Comparison of ENCODE assay signal across 1 cellular context in the genomic region with DNA sequence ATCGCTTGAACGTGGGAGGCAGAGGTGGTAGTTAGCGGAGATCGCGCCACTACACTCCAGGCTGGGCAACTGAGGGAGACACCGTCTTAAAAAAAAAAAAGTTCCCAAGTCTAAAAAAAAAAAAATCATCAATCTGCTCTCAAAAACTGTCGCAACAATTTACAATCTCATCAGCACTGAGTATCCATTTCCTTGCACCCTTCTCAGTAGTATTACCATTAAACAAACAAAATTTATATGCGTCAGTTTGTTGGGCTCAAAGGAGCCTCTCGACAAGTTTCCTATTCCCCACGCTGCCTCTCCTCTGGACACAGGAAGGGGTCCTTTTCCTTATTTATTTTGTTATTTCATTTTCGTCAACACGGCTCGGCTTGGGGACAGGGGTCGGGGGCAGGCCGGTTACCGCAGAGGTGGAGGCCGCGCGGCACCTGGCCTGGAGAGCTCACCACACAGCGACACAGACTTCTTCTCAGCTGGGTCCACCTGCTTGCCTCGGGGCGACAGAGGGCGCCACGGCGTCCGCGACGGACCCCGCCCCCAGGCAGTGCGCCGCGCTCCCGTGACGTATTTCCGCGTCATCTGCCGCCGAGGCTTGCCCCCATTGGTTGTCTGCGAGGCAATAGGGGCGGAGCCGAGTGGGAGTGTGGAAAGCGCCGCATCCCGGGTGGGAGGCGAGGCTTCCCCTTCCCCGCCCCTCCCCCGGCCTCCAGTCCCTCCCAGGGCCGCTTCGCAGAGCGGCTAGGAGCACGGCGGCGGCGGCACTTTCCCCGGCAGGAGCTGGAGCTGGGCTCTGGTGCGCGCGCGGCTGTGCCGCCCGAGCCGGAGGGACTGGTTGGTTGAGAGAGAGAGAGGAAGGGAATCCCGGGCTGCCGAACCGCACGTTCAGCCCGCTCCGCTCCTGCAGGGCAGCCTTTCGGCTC.
TF ChIP-seq lines count a peak whose summit lies in the region.

A gene (plus strand): TSS at position 709 of the 920 bp plus-strand sequence. CDS start 436 bp downstream, outside the sequence.

TF ChIP-seq in HepG2, 621 proteins besides CTCF, POLR2A, EP300 and RAD21 (continued from another document and continues in another):
- TF ChIP-seq, protein P1, sequence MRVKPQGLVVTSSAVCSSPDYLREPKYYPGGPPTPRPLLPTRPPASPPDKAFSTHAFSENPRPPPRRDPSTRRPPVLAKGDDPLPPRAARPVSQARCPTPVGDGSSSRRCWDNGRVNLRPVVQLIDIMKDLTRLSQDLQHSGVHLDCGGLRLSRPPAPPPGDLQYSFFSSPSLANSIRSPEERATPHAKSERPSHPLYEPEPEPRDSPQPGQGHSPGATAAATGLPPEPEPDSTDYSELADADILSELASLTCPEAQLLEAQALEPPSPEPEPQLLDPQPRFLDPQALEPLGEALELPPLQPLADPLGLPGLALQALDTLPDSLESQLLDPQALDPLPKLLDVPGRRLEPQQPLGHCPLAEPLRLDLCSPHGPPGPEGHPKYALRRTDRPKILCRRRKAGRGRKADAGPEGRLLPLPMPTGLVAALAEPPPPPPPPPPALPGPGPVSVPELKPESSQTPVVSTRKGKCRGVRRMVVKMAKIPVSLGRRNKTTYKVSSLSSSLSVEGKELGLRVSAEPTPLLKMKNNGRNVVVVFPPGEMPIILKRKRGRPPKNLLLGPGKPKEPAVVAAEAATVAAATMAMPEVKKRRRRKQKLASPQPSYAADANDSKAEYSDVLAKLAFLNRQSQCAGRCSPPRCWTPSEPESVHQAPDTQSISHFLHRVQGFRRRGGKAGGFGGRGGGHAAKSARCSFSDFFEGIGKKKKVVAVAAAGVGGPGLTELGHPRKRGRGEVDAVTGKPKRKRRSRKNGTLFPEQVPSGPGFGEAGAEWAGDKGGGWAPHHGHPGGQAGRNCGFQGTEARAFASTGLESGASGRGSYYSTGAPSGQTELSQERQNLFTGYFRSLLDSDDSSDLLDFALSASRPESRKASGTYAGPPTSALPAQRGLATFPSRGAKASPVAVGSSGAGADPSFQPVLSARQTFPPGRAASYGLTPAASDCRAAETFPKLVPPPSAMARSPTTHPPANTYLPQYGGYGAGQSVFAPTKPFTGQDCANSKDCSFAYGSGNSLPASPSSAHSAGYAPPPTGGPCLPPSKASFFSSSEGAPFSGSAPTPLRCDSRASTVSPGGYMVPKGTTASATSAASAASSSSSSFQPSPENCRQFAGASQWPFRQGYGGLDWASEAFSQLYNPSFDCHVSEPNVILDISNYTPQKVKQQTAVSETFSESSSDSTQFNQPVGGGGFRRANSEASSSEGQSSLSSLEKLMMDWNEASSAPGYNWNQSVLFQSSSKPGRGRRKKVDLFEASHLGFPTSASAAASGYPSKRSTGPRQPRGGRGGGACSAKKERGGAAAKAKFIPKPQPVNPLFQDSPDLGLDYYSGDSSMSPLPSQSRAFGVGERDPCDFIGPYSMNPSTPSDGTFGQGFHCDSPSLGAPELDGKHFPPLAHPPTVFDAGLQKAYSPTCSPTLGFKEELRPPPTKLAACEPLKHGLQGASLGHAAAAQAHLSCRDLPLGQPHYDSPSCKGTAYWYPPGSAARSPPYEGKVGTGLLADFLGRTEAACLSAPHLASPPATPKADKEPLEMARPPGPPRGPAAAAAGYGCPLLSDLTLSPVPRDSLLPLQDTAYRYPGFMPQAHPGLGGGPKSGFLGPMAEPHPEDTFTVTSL (CRISPR knock-in tag; IDR thresholded peaks at IDR 0.05; ENCODE audit: borderline replicate concordance), result no peak
- TF ChIP-seq ARNT (IDR thresholded peaks at IDR 0.05) (no peak), ZNF557 (CRISPR knock-in tag; IDR thresholded peaks at IDR 0.05) (no peak), ZNF431 (CRISPR knock-in tag; IDR thresholded peaks at IDR 0.05; ENCODE audit: borderline replicate concordance, low read depth) (peak; percentile 79; the same call in 1 of the 2 replicates), ZSCAN9 (CRISPR knock-in tag; IDR thresholded peaks at IDR 0.05; ENCODE audit: borderline replicate concordance) (peak; percentile 38; the same call in 1 of the 2 replicates), ZNF383 (CRISPR knock-in tag; IDR thresholded peaks at IDR 0.05; ENCODE audit: borderline replicate concordance) (no peak), ZNF724P (CRISPR knock-in tag; IDR thresholded peaks at IDR 0.05; ENCODE audit: borderline replicate concordance) (no peak), KDM2A (CRISPR knock-in tag; IDR thresholded peaks at IDR 0.05; ENCODE audit: borderline replicate concordance, low read depth) (peak; percentile 95), RCOR2 (CRISPR knock-in tag; IDR thresholded peaks at IDR 0.05) (no peak), PRMT3 (CRISPR knock-in tag; IDR thresholded peaks at IDR 0.05; ENCODE audit: borderline replicate concordance, low read depth) (0 out of 2 replicates have a peak, but pooled peaks have one; percentile 80), XRCC5 (optimal IDR thresholded peaks at IDR 0.05; ENCODE audit: low read length) (peak; percentile 80), CAMTA2 (CRISPR knock-in tag; IDR thresholded peaks at IDR 0.05; ENCODE audit: borderline replicate concordance) (no peak; the same call in 1 of the 2 replicates), HHEX (CRISPR knock-in tag; IDR thresholded peaks at IDR 0.05) (no peak), NFKBIZ (CRISPR knock-in tag; IDR thresholded peaks at IDR 0.05) (peak; percentile 46; the same call in 1 of the 2 replicates), HDAC2 (CRISPR knock-in tag; IDR thresholded peaks at IDR 0.05) (peak; percentile 84), GPN1 (CRISPR knock-in tag; IDR thresholded peaks at IDR 0.05; ENCODE audit: borderline replicate concordance) (no peak; the same call in 1 of the 2 replicates), SNRNP70 (IDR thresholded peaks at IDR 0.05; ENCODE audit: low read depth, low read length) (no peak)
- TF ChIP-seq, protein P2, sequence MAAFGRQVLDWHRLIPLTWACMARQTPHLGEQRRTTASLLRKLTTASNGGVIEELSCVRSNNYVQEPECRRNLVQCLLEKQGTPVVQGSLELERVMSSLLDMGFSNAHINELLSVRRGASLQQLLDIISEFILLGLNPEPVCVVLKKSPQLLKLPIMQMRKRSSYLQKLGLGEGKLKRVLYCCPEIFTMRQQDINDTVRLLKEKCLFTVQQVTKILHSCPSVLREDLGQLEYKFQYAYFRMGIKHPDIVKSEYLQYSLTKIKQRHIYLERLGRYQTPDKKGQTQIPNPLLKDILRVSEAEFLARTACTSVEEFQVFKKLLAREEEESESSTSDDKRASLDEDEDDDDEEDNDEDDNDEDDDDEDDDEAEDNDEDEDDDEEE (CRISPR knock-in tag; IDR thresholded peaks at IDR 0.05), result 0 out of 2 replicates have a peak, but pooled peaks have one; percentile 11
- TF ChIP-seq, protein P3, sequence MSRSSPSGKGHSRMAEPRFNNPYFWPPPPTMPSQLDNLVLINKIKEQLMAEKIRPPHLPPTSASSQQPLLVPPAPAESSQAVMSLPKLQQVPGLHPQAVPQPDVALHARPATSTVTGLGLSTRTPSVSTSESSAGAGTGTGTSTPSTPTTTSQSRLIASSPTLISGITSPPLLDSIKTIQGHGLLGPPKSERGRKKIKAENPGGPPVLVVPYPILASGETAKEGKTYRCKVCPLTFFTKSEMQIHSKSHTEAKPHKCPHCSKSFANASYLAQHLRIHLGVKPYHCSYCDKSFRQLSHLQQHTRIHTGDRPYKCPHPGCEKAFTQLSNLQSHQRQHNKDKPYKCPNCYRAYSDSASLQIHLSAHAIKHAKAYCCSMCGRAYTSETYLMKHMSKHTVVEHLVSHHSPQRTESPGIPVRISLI (CRISPR knock-in tag; IDR thresholded peaks at IDR 0.05; ENCODE audit: borderline replicate concordance), result no peak
- TF ChIP-seq, protein P4, sequence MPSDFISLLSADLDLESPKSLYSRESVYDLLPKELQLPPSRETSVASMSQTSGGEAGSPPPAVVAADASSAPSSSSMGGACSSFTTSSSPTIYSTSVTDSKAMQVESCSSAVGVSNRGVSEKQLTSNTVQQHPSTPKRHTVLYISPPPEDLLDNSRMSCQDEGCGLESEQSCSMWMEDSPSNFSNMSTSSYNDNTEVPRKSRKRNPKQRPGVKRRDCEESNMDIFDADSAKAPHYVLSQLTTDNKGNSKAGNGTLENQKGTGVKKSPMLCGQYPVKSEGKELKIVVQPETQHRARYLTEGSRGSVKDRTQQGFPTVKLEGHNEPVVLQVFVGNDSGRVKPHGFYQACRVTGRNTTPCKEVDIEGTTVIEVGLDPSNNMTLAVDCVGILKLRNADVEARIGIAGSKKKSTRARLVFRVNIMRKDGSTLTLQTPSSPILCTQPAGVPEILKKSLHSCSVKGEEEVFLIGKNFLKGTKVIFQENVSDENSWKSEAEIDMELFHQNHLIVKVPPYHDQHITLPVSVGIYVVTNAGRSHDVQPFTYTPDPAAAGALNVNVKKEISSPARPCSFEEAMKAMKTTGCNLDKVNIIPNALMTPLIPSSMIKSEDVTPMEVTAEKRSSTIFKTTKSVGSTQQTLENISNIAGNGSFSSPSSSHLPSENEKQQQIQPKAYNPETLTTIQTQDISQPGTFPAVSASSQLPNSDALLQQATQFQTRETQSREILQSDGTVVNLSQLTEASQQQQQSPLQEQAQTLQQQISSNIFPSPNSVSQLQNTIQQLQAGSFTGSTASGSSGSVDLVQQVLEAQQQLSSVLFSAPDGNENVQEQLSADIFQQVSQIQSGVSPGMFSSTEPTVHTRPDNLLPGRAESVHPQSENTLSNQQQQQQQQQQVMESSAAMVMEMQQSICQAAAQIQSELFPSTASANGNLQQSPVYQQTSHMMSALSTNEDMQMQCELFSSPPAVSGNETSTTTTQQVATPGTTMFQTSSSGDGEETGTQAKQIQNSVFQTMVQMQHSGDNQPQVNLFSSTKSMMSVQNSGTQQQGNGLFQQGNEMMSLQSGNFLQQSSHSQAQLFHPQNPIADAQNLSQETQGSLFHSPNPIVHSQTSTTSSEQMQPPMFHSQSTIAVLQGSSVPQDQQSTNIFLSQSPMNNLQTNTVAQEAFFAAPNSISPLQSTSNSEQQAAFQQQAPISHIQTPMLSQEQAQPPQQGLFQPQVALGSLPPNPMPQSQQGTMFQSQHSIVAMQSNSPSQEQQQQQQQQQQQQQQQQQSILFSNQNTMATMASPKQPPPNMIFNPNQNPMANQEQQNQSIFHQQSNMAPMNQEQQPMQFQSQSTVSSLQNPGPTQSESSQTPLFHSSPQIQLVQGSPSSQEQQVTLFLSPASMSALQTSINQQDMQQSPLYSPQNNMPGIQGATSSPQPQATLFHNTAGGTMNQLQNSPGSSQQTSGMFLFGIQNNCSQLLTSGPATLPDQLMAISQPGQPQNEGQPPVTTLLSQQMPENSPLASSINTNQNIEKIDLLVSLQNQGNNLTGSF (CRISPR knock-in tag; IDR thresholded peaks at IDR 0.05), result no peak
- TF ChIP-seq, protein P5, sequence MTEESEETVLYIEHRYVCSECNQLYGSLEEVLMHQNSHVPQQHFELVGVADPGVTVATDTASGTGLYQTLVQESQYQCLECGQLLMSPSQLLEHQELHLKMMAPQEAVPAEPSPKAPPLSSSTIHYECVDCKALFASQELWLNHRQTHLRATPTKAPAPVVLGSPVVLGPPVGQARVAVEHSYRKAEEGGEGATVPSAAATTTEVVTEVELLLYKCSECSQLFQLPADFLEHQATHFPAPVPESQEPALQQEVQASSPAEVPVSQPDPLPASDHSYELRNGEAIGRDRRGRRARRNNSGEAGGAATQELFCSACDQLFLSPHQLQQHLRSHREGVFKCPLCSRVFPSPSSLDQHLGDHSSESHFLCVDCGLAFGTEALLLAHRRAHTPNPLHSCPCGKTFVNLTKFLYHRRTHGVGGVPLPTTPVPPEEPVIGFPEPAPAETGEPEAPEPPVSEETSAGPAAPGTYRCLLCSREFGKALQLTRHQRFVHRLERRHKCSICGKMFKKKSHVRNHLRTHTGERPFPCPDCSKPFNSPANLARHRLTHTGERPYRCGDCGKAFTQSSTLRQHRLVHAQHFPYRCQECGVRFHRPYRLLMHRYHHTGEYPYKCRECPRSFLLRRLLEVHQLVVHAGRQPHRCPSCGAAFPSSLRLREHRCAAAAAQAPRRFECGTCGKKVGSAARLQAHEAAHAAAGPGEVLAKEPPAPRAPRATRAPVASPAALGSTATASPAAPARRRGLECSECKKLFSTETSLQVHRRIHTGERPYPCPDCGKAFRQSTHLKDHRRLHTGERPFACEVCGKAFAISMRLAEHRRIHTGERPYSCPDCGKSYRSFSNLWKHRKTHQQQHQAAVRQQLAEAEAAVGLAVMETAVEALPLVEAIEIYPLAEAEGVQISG (CRISPR knock-in tag; IDR thresholded peaks at IDR 0.05), result peak; percentile 94
- TF ChIP-seq, protein P6, sequence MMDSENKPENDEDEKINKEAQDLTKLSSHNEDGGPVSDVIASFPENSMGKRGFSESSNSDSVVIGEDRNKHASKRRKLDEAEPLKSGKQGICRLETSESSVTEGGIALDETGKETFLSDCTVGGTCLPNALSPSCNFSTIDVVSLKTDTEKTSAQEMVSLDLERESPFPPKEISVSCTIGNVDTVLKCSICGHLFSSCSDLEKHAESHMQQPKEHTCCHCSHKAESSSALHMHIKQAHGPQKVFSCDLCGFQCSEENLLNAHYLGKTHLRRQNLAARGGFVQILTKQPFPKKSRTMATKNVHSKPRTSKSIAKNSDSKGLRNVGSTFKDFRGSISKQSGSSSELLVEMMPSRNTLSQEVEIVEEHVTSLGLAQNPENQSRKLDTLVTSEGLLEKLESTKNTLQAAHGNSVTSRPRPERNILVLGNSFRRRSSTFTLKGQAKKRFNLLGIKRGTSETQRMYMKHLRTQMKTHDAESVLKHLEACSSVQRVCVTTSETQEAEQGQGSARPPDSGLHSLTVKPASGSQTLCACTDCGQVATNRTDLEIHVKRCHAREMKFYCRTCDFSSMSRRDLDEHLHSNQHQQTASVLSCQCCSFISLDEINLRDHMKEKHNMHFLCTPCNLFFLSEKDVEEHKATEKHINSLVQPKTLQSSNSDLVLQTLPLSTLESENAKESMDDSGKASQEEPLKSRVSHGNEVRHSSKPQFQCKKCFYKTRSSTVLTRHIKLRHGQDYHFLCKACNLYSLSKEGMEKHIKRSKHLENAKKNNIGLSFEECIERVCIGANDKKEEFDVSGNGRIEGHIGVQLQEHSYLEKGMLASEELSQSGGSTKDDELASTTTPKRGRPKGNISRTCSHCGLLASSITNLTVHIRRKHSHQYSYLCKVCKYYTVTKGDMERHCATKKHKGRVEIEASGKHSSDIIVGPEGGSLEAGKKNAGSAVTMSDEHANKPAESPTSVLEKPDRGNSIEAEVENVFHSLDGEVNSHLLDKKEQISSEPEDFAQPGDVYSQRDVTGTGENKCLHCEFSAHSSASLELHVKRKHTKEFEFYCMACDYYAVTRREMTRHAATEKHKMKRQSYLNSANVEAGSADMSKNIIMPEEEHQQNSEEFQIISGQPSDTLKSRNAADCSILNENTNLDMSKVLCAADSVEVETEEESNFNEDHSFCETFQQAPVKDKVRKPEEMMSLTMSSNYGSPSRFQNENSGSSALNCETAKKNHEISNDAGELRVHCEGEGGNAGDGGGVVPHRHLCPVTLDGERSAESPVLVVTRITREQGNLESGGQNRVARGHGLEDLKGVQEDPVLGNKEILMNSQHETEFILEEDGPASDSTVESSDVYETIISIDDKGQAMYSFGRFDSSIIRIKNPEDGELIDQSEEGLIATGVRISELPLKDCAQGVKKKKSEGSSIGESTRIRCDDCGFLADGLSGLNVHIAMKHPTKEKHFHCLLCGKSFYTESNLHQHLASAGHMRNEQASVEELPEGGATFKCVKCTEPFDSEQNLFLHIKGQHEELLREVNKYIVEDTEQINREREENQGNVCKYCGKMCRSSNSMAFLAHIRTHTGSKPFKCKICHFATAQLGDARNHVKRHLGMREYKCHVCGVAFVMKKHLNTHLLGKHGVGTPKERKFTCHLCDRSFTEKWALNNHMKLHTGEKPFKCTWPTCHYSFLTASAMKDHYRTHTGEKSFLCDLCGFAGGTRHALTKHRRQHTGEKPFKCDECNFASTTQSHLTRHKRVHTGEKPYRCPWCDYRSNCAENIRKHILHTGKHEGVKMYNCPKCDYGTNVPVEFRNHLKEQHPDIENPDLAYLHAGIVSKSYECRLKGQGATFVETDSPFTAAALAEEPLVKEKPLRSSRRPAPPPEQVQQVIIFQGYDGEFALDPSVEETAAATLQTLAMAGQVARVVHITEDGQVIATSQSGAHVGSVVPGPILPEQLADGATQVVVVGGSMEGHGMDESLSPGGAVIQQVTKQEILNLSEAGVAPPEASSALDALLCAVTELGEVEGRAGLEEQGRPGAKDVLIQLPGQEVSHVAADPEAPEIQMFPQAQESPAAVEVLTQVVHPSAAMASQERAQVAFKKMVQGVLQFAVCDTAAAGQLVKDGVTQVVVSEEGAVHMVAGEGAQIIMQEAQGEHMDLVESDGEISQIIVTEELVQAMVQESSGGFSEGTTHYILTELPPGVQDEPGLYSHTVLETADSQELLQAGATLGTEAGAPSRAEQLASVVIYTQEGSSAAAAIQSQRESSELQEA (CRISPR knock-in tag; IDR thresholded peaks at IDR 0.05; ENCODE audit: not compliant biosample characterization), result peak; percentile 34
